20 cellular contexts compared by ENCODE assay signal in the genomic region with DNA sequence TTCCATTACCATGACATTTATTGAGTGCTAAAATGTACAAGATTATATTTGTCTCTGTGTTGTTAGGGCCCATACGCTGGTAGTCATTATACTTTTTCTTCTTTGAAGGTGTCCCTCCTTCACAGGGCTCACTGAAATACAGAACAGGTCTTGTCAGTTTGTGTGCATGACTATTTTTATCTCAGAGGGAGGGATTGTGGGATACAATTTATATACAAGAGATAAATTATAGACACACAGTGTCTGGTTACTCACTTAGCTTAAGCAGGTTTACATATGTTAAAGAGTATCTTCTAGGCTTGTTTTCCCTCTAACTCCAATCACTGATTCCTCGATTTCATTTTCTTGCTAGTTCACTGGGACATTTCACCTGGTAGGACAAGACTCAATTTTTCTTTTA.
DNase-seq lines count a peak whose midpoint lies in the region; ATAC-seq and TF ChIP-seq lines count a peak whose summit lies in the region.
"Had no signal": no experiment of that assay in that cellular context is flagged by ENCODE, and none has a peak within 500 bp of the region (broad histone marks: within the 10 kb centered on the region; RNA-seq: fewer than 3 reads in every experiment).

No MANE protein-coding gene starts in this region.

- TF ChIP-seq CTCF in 22Rv1 (IDR thresholded peaks at IDR 0.05) (no peak), IMR-90 (conservative IDR thresholded peaks at IDR 0.05; ENCODE audit: low read depth, low read length) (no peak), hepatocyte (IDR thresholded peaks at IDR 0.05; ENCODE audit: poor library complexity) (no peak), sigmoid colon (IDR thresholded peaks at IDR 0.05) (no peak)

- no peak overlapping the region for H2AK9ac ChIP-seq in IMR-90 (replicated peaks; ENCODE audit: low read depth, low read length, poor library complexity)

- H2AFZ ChIP-seq in IMR-90 (replicated peaks; ENCODE audit: low read length, poor library complexity) (no peak overlapping the region), hepatocyte (no peak overlapping the region)

- H2BK15ac ChIP-seq in IMR-90 (ENCODE audit: low read depth, low read length) = no peak overlapping the region

- no peaks in the 10 kb centered on the region; the same call in 1 of the 2 replicates for H4K20me1 ChIP-seq in IMR-90 (ENCODE audit: insufficient read depth, low read length)
- no peaks in the 10 kb centered on the region for H4K20me1 ChIP-seq in hepatocyte (ENCODE audit: insufficient read depth, poor library complexity, severe bottlenecking)

- TF ChIP-seq POLR2A in IMR-90 (IDR thresholded peaks at IDR 0.05; ENCODE audit: low read depth, low read length) (no peak), sigmoid colon (IDR thresholded peaks at IDR 0.05) (no peak)

- no peaks in the 10 kb centered on the region for H3K36me3 ChIP-seq in IMR-90 (ENCODE audit: control insufficient read depth, insufficient read depth, low read length)
- H3K36me3 ChIP-seq in hepatocyte (replicated peaks; ENCODE audit: insufficient read depth, low read depth) = no peaks in the 10 kb centered on the region
- no peaks in the 10 kb centered on the region for H3K36me3 ChIP-seq in sigmoid colon
- H3K36me3 ChIP-seq: BE2C had no signal

- peak overlapping the region; percentile 23; the same call in 1 of the 2 replicates for H3K27ac ChIP-seq in 22Rv1
- H3K27ac ChIP-seq in IMR-90 (ENCODE audit: insufficient read depth, low read length) = no peak overlapping the region
- peak overlapping the region; percentile 75 for H3K27ac ChIP-seq in hepatocyte
- H3K27ac ChIP-seq in sigmoid colon = peak overlapping the region; percentile 25 to 81 (median 75)
- H3K27ac ChIP-seq: HL-60 had no signal

- no peak overlapping the region for H3K4ac ChIP-seq in IMR-90 (ENCODE audit: low read depth, low read length)

- H2BK5ac ChIP-seq in IMR-90 (ENCODE audit: low read depth, low read length, poor library complexity, severe bottlenecking) = no peak overlapping the region

- CTCF ChIA-PET in IMR-90 (lab: Yijun Ruan, JAX) = interaction anchor here (1.1 kb wide), 1 partner anchor 20 kb away, joined by 3 read pairs; no protein-coding TSS in a partner anchor

- H3K4me3 ChIP-seq in IMR-90 (ENCODE audit: insufficient read depth, low read depth, low read length) (no peak overlapping the region), hepatocyte (no peak overlapping the region), sigmoid colon (no peak overlapping the region)

- POLR2A ChIA-PET in IMR-90 (lab: Charles Lee; ENCODE audit: unreplicated experiment) = no interaction called here

- H2BK20ac ChIP-seq in IMR-90 (ENCODE audit: low read depth, low read length) = no peak overlapping the region

- ATAC-seq in IMR-90 (ENCODE audit: low read depth) (no peak), HG03159 (IDR thresholded peaks at IDR 0.05; ENCODE audit: unreplicated experiment) (no peak)
- ATAC-seq: HCT116 had no signal

- DNase-seq in IMR-90 = peak; percentile 54
- DNase-seq in hepatocyte (ENCODE audit: low spot score) = no peak
- DNase-seq in sigmoid colon = no peak
- no peak for DNase-seq in HT-29 (ENCODE audit: low spot score)
- no peak for DNase-seq in D341Med (ENCODE audit: low spot score)
- DNase-seq: BE2C; CD8-positive, alpha-beta memory T cell; Kasumi-1; MV-4-11; NCI-H1105 treated with DMSO at 0.1 percent for 48 hours; NCI-H146; NCI-H1930; NCI-H2227 treated with DMSO at 0.1 percent for 48 hours; NCI-H526 treated with DMSO at 0.1 percent for 48 hours; RPMI8226; SHP77 had no signal

- no peaks in the 10 kb centered on the region for H3K9me2 ChIP-seq in hepatocyte (replicated peaks; ENCODE audit: insufficient read depth)

- no peak for TF ChIP-seq RAD21 in IMR-90 (IDR thresholded peaks at IDR 0.05; ENCODE audit: low read length)

- H3K18ac ChIP-seq in IMR-90 (ENCODE audit: low read depth, low read length) = peak overlapping the region; percentile 9; the same call in 1 of the 2 replicates

- peaks cover 11% of the 10 kb centered on the region for H3K4me1 ChIP-seq in IMR-90 (ENCODE audit: control insufficient read depth, insufficient read depth, low read length)
- peaks cover 14% of the 10 kb centered on the region for H3K4me1 ChIP-seq in hepatocyte (ENCODE audit: insufficient read depth)
- H3K4me1 ChIP-seq in sigmoid colon = peaks cover 0 to 57% (median 47%) of the 10 kb centered on the region in 4 donors
- H3K4me1 ChIP-seq: BE2C had no signal

- no peak overlapping the region for H4K5ac ChIP-seq in IMR-90 (ENCODE audit: low read depth, low read length)

- intact Hi-C loops in IMR-90 (cut with micrococcal nuclease) (loop anchor here (5.0 kb wide), 1 partner anchor 81 kb away; no protein-coding TSS in a partner anchor), sigmoid colon (cut with DNase I) (loop anchor here (5.0 to 10.0 kb wide), 2 partner anchors 81 to 251 kb away; no protein-coding TSS in a partner anchor)

- no peaks in the 10 kb centered on the region for H3K9me1 ChIP-seq in IMR-90 (ENCODE audit: insufficient read depth, low read length)

- in situ Hi-C loops in IMR-90 (cut with MboI; ENCODE audit: low sequenced_read_pairs) = no loop called here

- H3K4me2 ChIP-seq in IMR-90 (ENCODE audit: low read depth, low read length) (no peak overlapping the region; the same call in 1 of the 2 replicates), hepatocyte (peak overlapping the region; percentile 7)

- H3K27me3 ChIP-seq in IMR-90 (ENCODE audit: control insufficient read depth, insufficient read depth, low read length) (no peaks in the 10 kb centered on the region), hepatocyte (no peaks in the 10 kb centered on the region), sigmoid colon (no peaks in the 10 kb centered on the region)
- H3K27me3 ChIP-seq: BE2C had no signal

- H3K56ac ChIP-seq in IMR-90 (ENCODE audit: extremely low read depth, insufficient read depth, low read length) = no peak overlapping the region

- no peak overlapping the region for H4K91ac ChIP-seq in IMR-90 (ENCODE audit: insufficient read depth, low read depth, low read length)

- dilution Hi-C loops in IMR-90 (cut with HindIII; ENCODE audit: low sequenced_read_pairs, unreplicated experiment) = no loop called here

- H3K9ac ChIP-seq in IMR-90 (ENCODE audit: low read depth, low read length) = no peak overlapping the region

- H3K23ac ChIP-seq in IMR-90 (ENCODE audit: low read depth, low read length) = no peak overlapping the region

- no peaks in the 10 kb centered on the region for H3K79me1 ChIP-seq in IMR-90 (ENCODE audit: low read depth in 1 of 2, low read length in 2 of 2)

- H3K14ac ChIP-seq in IMR-90 (replicated peaks; ENCODE audit: low read depth, low read length) = no peak overlapping the region

- H2AK5ac ChIP-seq in IMR-90 (ENCODE audit: low read depth, low read length) = no peak overlapping the region

- no CpG with 5 or more reads among the region's 2 CpGs for WGBS in IMR-90 (ENCODE audit: extremely low coverage in 2 of 2, insufficient read length in 1 of 2), 2 experiments
- WGBS in hepatocyte (ENCODE audit: low lambda C conversion rate, missing lambda C conversion rate) = 55% methylated on average over 2 of the region's 2 CpGs
- 66 to 75% methylated on average over 2 of the region's 2 CpGs for WGBS in sigmoid colon, 2 donors

- no TSS peak for BruUV-seq in IMR-90 (replicated peaks; lab: Mats Ljungman, UMichigan)

- peak in 2 of 4 donors; percentile 19 to 25 for TF ChIP-seq EP300 in sigmoid colon (IDR thresholded peaks at IDR 0.05)

- H3K79me2 ChIP-seq in hepatocyte = no peaks in the 10 kb centered on the region

- no peak overlapping the region; the same call in 1 of the 2 replicates for H2BK120ac ChIP-seq in IMR-90 (ENCODE audit: low read depth, low read length)

- H3K9me3 ChIP-seq in IMR-90 (ENCODE audit: control insufficient read depth, insufficient read depth, low read length) (0 out of 2 replicates have a peak, but pooled peaks cover 2% of the 10 kb centered on the region), hepatocyte (ENCODE audit: low read depth) (no peaks in the 10 kb centered on the region), sigmoid colon (no peaks in the 10 kb centered on the region)

- H4K8ac ChIP-seq in IMR-90 (ENCODE audit: low read depth in 2 of 2, low read length in 2 of 2) = no peak overlapping the region

TF ChIP-seq in IMR-90, 13 proteins besides CTCF, POLR2A, EP300 and RAD21:
- TF ChIP-seq NFE2L2 (IDR thresholded peaks at IDR 0.05; ENCODE audit: low read depth, low read length) = no peak
- TF ChIP-seq, protein P1, sequence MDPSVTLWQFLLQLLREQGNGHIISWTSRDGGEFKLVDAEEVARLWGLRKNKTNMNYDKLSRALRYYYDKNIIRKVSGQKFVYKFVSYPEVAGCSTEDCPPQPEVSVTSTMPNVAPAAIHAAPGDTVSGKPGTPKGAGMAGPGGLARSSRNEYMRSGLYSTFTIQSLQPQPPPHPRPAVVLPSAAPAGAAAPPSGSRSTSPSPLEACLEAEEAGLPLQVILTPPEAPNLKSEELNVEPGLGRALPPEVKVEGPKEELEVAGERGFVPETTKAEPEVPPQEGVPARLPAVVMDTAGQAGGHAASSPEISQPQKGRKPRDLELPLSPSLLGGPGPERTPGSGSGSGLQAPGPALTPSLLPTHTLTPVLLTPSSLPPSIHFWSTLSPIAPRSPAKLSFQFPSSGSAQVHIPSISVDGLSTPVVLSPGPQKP (IDR thresholded peaks at IDR 0.05; ENCODE audit: borderline replicate concordance, low read depth, low read length) = no peak
- TF ChIP-seq MAFK (IDR thresholded peaks at IDR 0.05; ENCODE audit: low read depth, low read length) = no peak
- no peak for TF ChIP-seq CEBPB (IDR thresholded peaks at IDR 0.05; ENCODE audit: low read depth, low read length)
- TF ChIP-seq MAZ (IDR thresholded peaks at IDR 0.05; ENCODE audit: borderline replicate concordance, low read depth, low read length) = no peak
- TF ChIP-seq RFX5 (IDR thresholded peaks at IDR 0.05; ENCODE audit: low read depth, low read length) = no peak
- no peak for TF ChIP-seq MXI1 (IDR thresholded peaks at IDR 0.05; ENCODE audit: borderline replicate concordance, low read depth, low read length)
- no peak for TF ChIP-seq RCOR1 (IDR thresholded peaks at IDR 0.05; ENCODE audit: insufficient replicate concordance, low read length)
- no peak for TF ChIP-seq FOS (IDR thresholded peaks at IDR 0.05; ENCODE audit: low read depth, low read length)
- TF ChIP-seq BHLHE40 (IDR thresholded peaks at IDR 0.05; ENCODE audit: low read depth, low read length) = no peak
- TF ChIP-seq, protein P2, sequence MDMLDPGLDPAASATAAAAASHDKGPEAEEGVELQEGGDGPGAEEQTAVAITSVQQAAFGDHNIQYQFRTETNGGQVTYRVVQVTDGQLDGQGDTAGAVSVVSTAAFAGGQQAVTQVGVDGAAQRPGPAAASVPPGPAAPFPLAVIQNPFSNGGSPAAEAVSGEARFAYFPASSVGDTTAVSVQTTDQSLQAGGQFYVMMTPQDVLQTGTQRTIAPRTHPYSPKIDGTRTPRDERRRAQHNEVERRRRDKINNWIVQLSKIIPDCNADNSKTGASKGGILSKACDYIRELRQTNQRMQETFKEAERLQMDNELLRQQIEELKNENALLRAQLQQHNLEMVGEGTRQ (IDR thresholded peaks at IDR 0.05; ENCODE audit: low read depth, low read length) = no peak
